In genomic region chr5:133473291-133473690, GRCh38 we compare ENCODE assay signal across 30 cellular contexts.
"Had no signal": no experiment of that assay in that cellular context is flagged by ENCODE, and none has a peak within 500 bp of the region (broad histone marks: within the 10 kb centered on the region; RNA-seq: fewer than 3 reads in every experiment).

No MANE protein-coding gene starts in this region.

- H3K9me3 Mint-ChIP-seq: naive B cell; naive thymus-derived CD8-positive, alpha-beta T cell; natural killer cell treated with Interleukin-12 subunit alpha and Interleukin-12 subunit beta and Interleukin-15 and Interleukin-18, amount 100 ng/mL, for 72 hours; nephron progenitor cell; neural crest cell; stimulated activated effector memory CD8-positive, alpha-beta T cell treated with anti-CD3 and anti-CD28 coated beads, Interleukin-12 subunit alpha, Interleukin-12 subunit beta, amount 100 ng/mL, for 72 hours; stimulated activated naive CD8-positive, alpha-beta T cell treated with anti-CD3 and anti-CD28 coated beads, Interleukin-15, amount 100 ng/mL, for 72 hours had no signal

- H3K36me3 Mint-ChIP-seq: naive B cell; naive thymus-derived CD8-positive, alpha-beta T cell; natural killer cell treated with Interleukin-12 subunit alpha and Interleukin-12 subunit beta and Interleukin-15 and Interleukin-18, amount 100 ng/mL, for 72 hours; stimulated activated effector memory CD8-positive, alpha-beta T cell treated with anti-CD3 and anti-CD28 coated beads, Interleukin-12 subunit alpha, Interleukin-12 subunit beta, amount 100 ng/mL, for 72 hours had no signal

- H3K27me3 ChIP-seq: ovary, right lobe of liver, sigmoid colon, suprapubic skin, testis, transverse colon, upper lobe of left lung, vagina had no signal

- H3K4me1 Mint-ChIP-seq: stimulated activated naive CD8-positive, alpha-beta T cell treated with anti-CD3 and anti-CD28 coated beads, Interleukin-15, amount 100 ng/mL, for 72 hours had no signal

- H3K4me3 Mint-ChIP-seq: naive B cell; naive thymus-derived CD8-positive, alpha-beta T cell; natural killer cell treated with Interleukin-12 subunit alpha and Interleukin-12 subunit beta and Interleukin-15 and Interleukin-18, amount 100 ng/mL, for 72 hours; nephron progenitor cell; neural crest cell; stimulated activated effector memory CD8-positive, alpha-beta T cell treated with anti-CD3 and anti-CD28 coated beads, Interleukin-12 subunit alpha, Interleukin-12 subunit beta, amount 100 ng/mL, for 72 hours; stimulated activated naive CD8-positive, alpha-beta T cell treated with anti-CD3 and anti-CD28 coated beads, Interleukin-15, amount 100 ng/mL, for 72 hours had no signal

- H3K27ac ChIP-seq: ovary, parathyroid adenoma, psoas muscle, right lobe of liver, sigmoid colon, suprapubic skin, testis, tibial artery, transverse colon, upper lobe of left lung, vagina had no signal

- H3K79me2 ChIP-seq: parathyroid adenoma had no signal

- H3K9ac ChIP-seq: parathyroid adenoma had no signal

- H3K36me3 ChIP-seq: ovary, right lobe of liver, sigmoid colon, suprapubic skin, tibial artery, transverse colon, upper lobe of left lung, vagina had no signal

- H2AFZ ChIP-seq: parathyroid adenoma had no signal

- ATAC-seq: naive thymus-derived CD8-positive, alpha-beta T cell; natural killer cell treated with Interleukin-12 subunit alpha and Interleukin-12 subunit beta and Interleukin-15 and Interleukin-18, amount 100 ng/mL, for 72 hours; psoas muscle; right cardiac atrium; stimulated activated effector memory CD8-positive, alpha-beta T cell treated with anti-CD3 and anti-CD28 coated beads, Interleukin-12 subunit alpha, Interleukin-12 subunit beta, amount 100 ng/mL, for 72 hours; stimulated activated naive CD8-positive, alpha-beta T cell treated with anti-CD3 and anti-CD28 coated beads, Interleukin-15, amount 100 ng/mL, for 72 hours; stimulated activated naive CD8-positive, alpha-beta T cell treated with anti-CD3 and anti-CD28 coated beads, Interleukin-15, Interleukin-2, amounts not matched to agents 100 U/mL and 50 U/mL, for 24 hours had no signal

- DNase-seq: naive B cell; naive thymus-derived CD8-positive, alpha-beta T cell; nephron progenitor cell; occipital lobe; ovary; posterior cingulate gyrus; psoas muscle; right cardiac atrium; right lobe of liver; sigmoid colon; small intestine; stimulated activated CD4-positive, alpha-beta T cell treated with anti-CD3 and anti-CD28 coated beads, Interleukin-15, amount 100 ng/mL, for 24 hours; stimulated activated CD4-positive, alpha-beta T cell treated with anti-CD3 and anti-CD28 coated beads, Interleukin-2, amount 100 ng/mL, for 24 hours; stimulated activated CD4-positive, alpha-beta T cell treated with anti-CD3 and anti-CD28 coated beads, Interleukin-2, amount 100 ng/mL, for 48 hours; stimulated activated CD4-positive, alpha-beta T cell treated with anti-CD3 and anti-CD28 coated beads, Interleukin-4, amount 100 ng/mL, for 24 hours; stimulated activated naive CD4-positive, alpha-beta T cell; stimulated activated naive CD8-positive, alpha-beta T cell treated with anti-CD3 and anti-CD28 coated beads, Interleukin-15, amount 100 ng/mL, for 72 hours; stimulated activated naive CD8-positive, alpha-beta T cell treated with anti-CD3 and anti-CD28 coated beads, Interleukin-15, Interleukin-2, amounts not matched to agents 100 U/mL and 50 U/mL, for 24 hours; substantia nigra; testis; transverse colon; upper lobe of left lung had no signal

- H3K9me3 ChIP-seq: ovary, psoas muscle, right lobe of liver, sigmoid colon, suprapubic skin, testis, tibial artery, transverse colon, upper lobe of left lung, vagina had no signal

- H3K4me3 ChIP-seq: ovary, psoas muscle, right lobe of liver, sigmoid colon, suprapubic skin, testis, tibial artery, transverse colon, upper lobe of left lung, vagina had no signal

- H3K4me1 ChIP-seq: psoas muscle, right lobe of liver, sigmoid colon, suprapubic skin, testis, tibial artery, transverse colon, upper lobe of left lung, vagina had no signal

- H3K27ac Mint-ChIP-seq: naive B cell; natural killer cell treated with Interleukin-12 subunit alpha and Interleukin-12 subunit beta and Interleukin-15 and Interleukin-18, amount 100 ng/mL, for 72 hours; nephron progenitor cell; progenitor cell of endocrine pancreas; stimulated activated effector memory CD8-positive, alpha-beta T cell treated with anti-CD3 and anti-CD28 coated beads, Interleukin-12 subunit alpha, Interleukin-12 subunit beta, amount 100 ng/mL, for 72 hours; stimulated activated naive CD8-positive, alpha-beta T cell treated with anti-CD3 and anti-CD28 coated beads, Interleukin-15, amount 100 ng/mL, for 72 hours had no signal
